Comparison of ENCODE assay signal across 16 cellular contexts in genomic region chr1:192817202-192817601, GRCh38.
"Had no signal": no experiment of that assay in that cellular context is flagged by ENCODE, and none has a peak within 500 bp of the region (broad histone marks: within the 10 kb centered on the region; RNA-seq: fewer than 3 reads in every experiment).

No MANE protein-coding gene starts in this region.

- H3K27ac ChIP-seq: adrenal gland, cardiac muscle cell, dorsolateral prefrontal cortex, prostate gland, right lobe of liver had no signal

- H3K9me3 ChIP-seq: adrenal gland, prostate gland, right lobe of liver, upper lobe of left lung had no signal

- H3K4me1 ChIP-seq: adrenal gland, prostate gland, right lobe of liver had no signal

- H3K4me3 ChIP-seq: adrenal gland, cardiac muscle cell, dorsolateral prefrontal cortex, prostate gland, right lobe of liver, upper lobe of left lung had no signal

- DNase-seq: activated CD4-positive, alpha-beta T cell treated with anti-CD3 and anti-CD28 coated beads for 4 hours; activated CD8-positive, alpha-beta T cell treated with anti-CD3 and anti-CD28 coated beads for 36 hours; activated effector memory CD4-positive, alpha-beta T cell treated with anti-CD3 and anti-CD28 coated beads, Interleukin-2, amount 50 U/mL, for 16 hours; activated T-cell treated with anti-CD3 and anti-CD28 coated beads, Interleukin-2, amount 50 U/mL, for 4 hours; adrenal gland; dorsolateral prefrontal cortex; mesenchymal stem cell; nucleus accumbens; right lobe of liver; stimulated activated naive CD8-positive, alpha-beta T cell treated with anti-CD3 and anti-CD28 coated beads, Interleukin-15, amount 100 ng/mL, for 72 hours; T-helper 17 cell; upper lobe of left lung had no signal

- H3K27me3 ChIP-seq: adrenal gland, cardiac muscle cell, dorsolateral prefrontal cortex, right lobe of liver, upper lobe of left lung had no signal

- ATAC-seq: activated CD8-positive, alpha-beta T cell treated with anti-CD3 and anti-CD28 coated beads for 36 hours; activated T-cell treated with anti-CD3 and anti-CD28 coated beads, Interleukin-2, amount 50 U/mL, for 4 hours; natural killer cell treated with Interleukin-12 subunit alpha and Interleukin-12 subunit beta and Interleukin-15 and Interleukin-18, amount 100 ng/mL, for 72 hours; right lobe of liver; stimulated activated naive CD8-positive, alpha-beta T cell treated with anti-CD3 and anti-CD28 coated beads, Interleukin-15, amount 100 ng/mL, for 72 hours; T-helper 17 cell; WTC11 had no signal

- H3K36me3 ChIP-seq: adrenal gland, cardiac muscle cell, prostate gland, right lobe of liver, upper lobe of left lung had no signal
